In genomic region chr1:25232027-25232865, GRCh38 we compare ENCODE assay signal across 8 cellular contexts. TPM values are rescaled to one million over a fixed set of nuclear protein-coding genes. Genes with fewer than 3 reads are reported as not detected.
DNase-seq lines count a peak whose midpoint lies in the region; ATAC-seq lines count a peak whose summit lies in the region.

Gene SYF2, minus strand, starts transcription at chr1:25232502. Its CDS starts 35 bp downstream, at chr1:25232467.

- intact Hi-C loops in CD4-positive, alpha-beta memory T cell (cut with micrococcal nuclease) = loop anchor here (1.0 to 2.0 kb wide), 3 partner anchors 8 to 107 kb away; partner anchors contain the start of genes RSRP1 and TMEM50A

- H3K36me3 Mint-ChIP-seq in CD4-positive, alpha-beta memory T cell = peaks cover 28 to 40% of the 10 kb centered on the region in 2 donors
- H3K36me3 Mint-ChIP-seq in effector memory CD8-positive, alpha-beta T cell (ENCODE audit: insufficient read depth) = peaks cover 14% of the 10 kb centered on the region

- peaks cover 28% of the 10 kb centered on the region for H3K36me3 ChIP-seq in CD4-positive, alpha-beta memory T cell (ENCODE audit: insufficient read depth, low read length)

- peak within 1 kb of the TSS; percentile 94 for H3K27ac ChIP-seq in CD4-positive, alpha-beta memory T cell (ENCODE audit: low read depth, low read length)

- no peaks in the 10 kb centered on the region for H3K9me3 Mint-ChIP-seq in CD4-positive, alpha-beta memory T cell
- H3K9me3 Mint-ChIP-seq in effector memory CD8-positive, alpha-beta T cell = no peaks in the 10 kb centered on the region

- DNase-seq in CD4-positive, alpha-beta memory T cell = peak; percentile 88 to 95 (median 91)
- DNase-seq in HS-5 (ENCODE audit: low read depth) (peak; percentile 74), NK-92 (lab: John Stamatoyannopoulos, UW; ENCODE audit: unreplicated experiment) (peak; percentile 62), lung microvascular endothelial cell (ENCODE audit: low read depth in 2 of 2) (peak; percentile 91 to 92)
- peak; percentile 73 to 82 for DNase-seq in activated CD8-positive, alpha-beta memory T cell treated with anti-CD3 and anti-CD28 coated beads for 1 hour (ENCODE audit: extremely low read depth in 1 of 2, low read depth in 1 of 2)
- peak; percentile 84 to 87 (median 85) for DNase-seq in effector memory CD8-positive, alpha-beta T cell
- DNase-seq in stimulated activated CD4-positive, alpha-beta T cell treated with anti-CD3 and anti-CD28 coated beads, TNF-alpha, amount 100 ng/mL, for 48 hours (ENCODE audit: low read depth in 3 of 3) = peak; percentile 72 to 83 (median 77)

- no peaks in the 10 kb centered on the region for H3K27me3 ChIP-seq in CD4-positive, alpha-beta memory T cell (ENCODE audit: insufficient read depth, low read length)

- peaks cover 13 to 26% (median 15%) of the 10 kb centered on the region in 4 donors for H3K4me1 Mint-ChIP-seq in CD4-positive, alpha-beta memory T cell
- peaks cover 11 to 17% of the 10 kb centered on the region in 2 donors for H3K4me1 Mint-ChIP-seq in effector memory CD8-positive, alpha-beta T cell (ENCODE audit: low read depth in 2 of 2)

- peak within 1 kb of the TSS; percentile 80 to 83 for H3K4me3 ChIP-seq in CD4-positive, alpha-beta memory T cell (ENCODE audit: low read length in 2 of 2)

- no peaks in the 10 kb centered on the region for H3K9me3 ChIP-seq in CD4-positive, alpha-beta memory T cell (ENCODE audit: control insufficient read depth in 1 of 2, low read length in 2 of 2)

- CTCF ChIA-PET in CD4-positive, alpha-beta memory T cell (lab: Charles Lee; ENCODE audit: partially characterized antibody) = interaction anchor here (0.6 to 2.6 kb wide), 6 partner anchors 8 to 483 kb away, joined by 3 to 7 read pairs (median 6); partner anchors contain the start of gene RSRP1

- POLR2A ChIA-PET in CD4-positive, alpha-beta memory T cell (lab: Charles Lee; ENCODE audit: partially characterized antibody) = interaction anchor here (0.6 to 3.7 kb wide), 26 partner anchors 11 to 1922 kb away, joined by 3 to 109 read pairs (median 4); partner anchors contain the start of genes CLIC4, MACO1, MTFR1L and RSRP1

- H3K4me3 Mint-ChIP-seq in CD4-positive, alpha-beta memory T cell = no peak within 1 kb of the TSS
- no peak within 1 kb of the TSS for H3K4me3 Mint-ChIP-seq in effector memory CD8-positive, alpha-beta T cell

- ATAC-seq in GM19468 (IDR thresholded peaks at IDR 0.05; ENCODE audit: extremely low read depth, unreplicated experiment) = peak; percentile 60
- peak; percentile 91 for ATAC-seq in effector memory CD8-positive, alpha-beta T cell (replicated peaks)

- no peaks in the 10 kb centered on the region for H3K27me3 Mint-ChIP-seq in CD4-positive, alpha-beta memory T cell
- no peaks in the 10 kb centered on the region for H3K27me3 Mint-ChIP-seq in effector memory CD8-positive, alpha-beta T cell

- H3K4me1 ChIP-seq in CD4-positive, alpha-beta memory T cell (ENCODE audit: insufficient read depth, low read length) = peaks cover 27% of the 10 kb centered on the region

- no peak within 1 kb of the TSS for H3K27ac Mint-ChIP-seq in CD4-positive, alpha-beta memory T cell
- H3K27ac Mint-ChIP-seq in effector memory CD8-positive, alpha-beta T cell = no peak within 1 kb of the TSS

RNA-seq across cellular contexts. Expression of gene SYF2, which starts in this region (rescaled TPM):
- 10 to 100 TPM; 64.3 to 66.8 TPM for total RNA-seq in CD4-positive, alpha-beta memory T cell
- 100 to 1,000 TPM in 1 of 2 donors, 10 to 100 TPM in 1; 82.9 to 111 TPM for polyA plus RNA-seq in CD4-positive, alpha-beta memory T cell
- 27.9 and 31.2 TPM in 2 replicates for total RNA-seq in lung microvascular endothelial cell

Comparison
In these comparisons a context has a peak if more than half of its experiments do, and no peak if none do; other contexts are left out.
1. Peak in every context shown above with its lines: DNase-seq, ATAC-seq, H3K4me3 ChIP-seq and H3K27ac ChIP-seq.